Comparison of ENCODE assay signal across 8 cellular contexts in the genomic region with DNA sequence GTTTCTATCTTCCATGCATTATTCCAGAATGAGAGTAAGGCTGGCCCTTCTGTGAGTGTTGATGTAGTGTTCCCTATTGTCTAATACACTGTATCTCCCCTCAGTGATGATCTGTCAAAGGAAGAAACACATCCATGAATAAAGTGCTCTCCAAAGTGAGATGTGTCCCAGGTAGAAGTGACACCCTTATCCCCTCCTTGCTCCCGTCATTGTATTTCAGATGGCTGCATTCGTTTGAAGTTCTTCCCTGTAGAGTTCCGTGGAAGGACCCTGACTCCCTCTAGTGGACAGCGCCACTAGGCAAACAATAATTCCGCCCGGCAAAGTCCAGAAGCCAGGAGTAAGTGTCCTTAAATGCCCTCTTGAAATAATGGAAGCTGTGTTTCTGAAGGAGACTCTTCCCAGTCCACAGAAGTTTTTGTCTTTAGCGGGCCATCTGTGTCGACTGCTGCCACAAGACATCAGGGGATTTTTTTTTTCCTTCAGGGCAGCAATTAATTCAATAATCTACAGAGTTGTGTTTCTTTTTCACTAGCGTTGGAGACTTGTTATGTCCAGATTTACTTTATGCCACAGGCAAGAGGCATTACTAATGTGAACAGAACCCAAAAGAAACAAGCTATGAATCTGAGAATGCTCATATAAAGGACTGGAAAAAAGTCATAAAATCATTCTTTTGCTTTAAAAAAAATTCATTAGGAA.
DNase-seq lines count a peak whose midpoint lies in the region; ATAC-seq and TF ChIP-seq lines count a peak whose summit lies in the region.

No MANE protein-coding gene starts in this region.

- intact Hi-C loops in left ventricle myocardium superior (cut with micrococcal nuclease), result loop anchor here (5.0 to 10.0 kb wide), 4 partner anchors 54 to 464 kb away; a partner anchor contains a TSS
- intact Hi-C loops in sciatic nerve (cut with DNase I), result no loop called here

- in situ Hi-C loops in GM13976 (cut with MboI; ENCODE audit: low sequenced_read_pairs, unreplicated experiment), result no loop called here

- DNase-seq in GM13976 (ENCODE audit: low spot score), result peak; percentile 60
- peak; percentile 44 for DNase-seq in NCI-H1436 treated with DMSO at 0.1 percent for 48 hours (lab: John Stamatoyannopoulos, UW)
- peak; percentile 77 for DNase-seq in SW480 (ENCODE audit: low spot score)
- DNase-seq in amniotic epithelial cell (ENCODE audit: low read depth), result peak; percentile 80
- peak; percentile 75 for DNase-seq in left ventricle myocardium superior
- DNase-seq in sciatic nerve (ENCODE audit: low spot score), result peak; percentile 90

- TF ChIP-seq CTCF in GM13976 (IDR thresholded peaks at IDR 0.05; ENCODE audit: borderline replicate concordance, control extremely low read depth, extremely low read depth, insufficient read depth, missing control alignments), result peak; percentile 83

- peak; percentile 78 for ATAC-seq in HG02763 (IDR thresholded peaks at IDR 0.05; ENCODE audit: unreplicated experiment)
- peak; percentile 98 for ATAC-seq in left ventricle myocardium superior
- ATAC-seq in sciatic nerve, result peak; percentile 97
- no peak for ATAC-seq in GM18520 (IDR thresholded peaks at IDR 0.05; ENCODE audit: unreplicated experiment)
